24 cellular contexts compared by ENCODE assay signal in the genomic region with DNA sequence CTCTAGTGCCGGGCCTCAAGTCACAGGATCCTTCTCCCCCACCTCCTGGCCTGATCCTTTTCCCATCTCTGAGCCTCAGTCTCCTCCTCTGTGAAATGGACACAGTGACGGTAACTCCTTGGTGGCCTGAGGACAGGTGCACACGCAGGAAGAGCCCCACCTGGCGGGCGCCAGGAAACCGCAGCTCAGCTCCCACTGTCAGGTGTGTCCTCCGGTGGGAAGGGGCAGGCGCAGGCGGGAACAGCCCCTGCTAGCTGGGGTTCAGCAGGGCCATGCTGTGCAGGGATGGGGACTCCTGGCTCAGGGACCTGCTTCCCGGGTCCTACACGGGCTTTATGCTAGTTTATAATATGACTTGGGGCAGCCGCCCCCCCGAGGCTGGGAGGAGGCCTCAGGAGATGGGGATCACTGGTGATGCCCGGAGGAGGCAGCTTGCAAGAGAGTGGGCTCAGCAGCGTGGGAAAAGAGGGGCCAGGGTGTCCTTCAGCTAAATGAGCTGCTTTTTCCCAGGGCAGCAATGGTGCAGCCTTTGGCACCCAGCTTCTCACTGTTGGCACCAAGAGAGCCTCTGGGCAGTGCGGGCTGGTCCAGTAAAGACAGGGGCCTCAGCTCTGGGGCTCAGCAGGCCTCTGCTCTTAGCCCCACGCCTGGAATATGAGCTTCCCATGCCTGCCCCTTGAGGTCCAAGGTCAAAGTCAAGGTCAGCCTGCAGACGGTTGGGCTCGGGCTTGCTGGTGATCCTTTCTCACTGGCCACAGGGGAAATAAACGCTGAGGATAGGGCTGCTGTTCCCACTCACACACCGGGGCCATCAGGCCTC.
DNase-seq lines count a peak whose midpoint lies in the region; ATAC-seq, FAIRE-seq and TF ChIP-seq lines count a peak whose summit lies in the region.
"Had no signal": no experiment of that assay in that cellular context is flagged by ENCODE, and none has a peak within 500 bp of the region (broad histone marks: within the 10 kb centered on the region; RNA-seq: fewer than 3 reads in every experiment).

No MANE protein-coding gene starts in this region.

- H4K5ac ChIP-seq in IMR-90 (ENCODE audit: low read depth, low read length) (no peak overlapping the region), H1 (ENCODE audit: insufficient read length, low read depth, low read length) (no peak overlapping the region)

- no peaks in the 10 kb centered on the region for H3K36me3 Mint-ChIP-seq in activated CD8-positive, alpha-beta T cell treated with anti-CD3 and anti-CD28 coated beads, Interleukin-2, amount 10 ng/mL, durations not matched to agents 7 days and 5 days (ENCODE audit: low read depth)
- H3K36me3 Mint-ChIP-seq in activated CD8-positive, alpha-beta T cell treated with anti-CD3 and anti-CD28 coated beads for 36 hours (ENCODE audit: low read depth): no peaks in the 10 kb centered on the region

- no peak overlapping the region for H4K91ac ChIP-seq in IMR-90 (ENCODE audit: insufficient read depth, low read depth, low read length)
- peak overlapping the region; percentile 72 for H4K91ac ChIP-seq in H1 (replicated peaks; ENCODE audit: insufficient read length, low read length)
- no peak overlapping the region for H4K91ac ChIP-seq in trophoblast cell (ENCODE audit: low read depth, low read length)

- intact Hi-C loops in activated CD8-positive, alpha-beta T cell treated with anti-CD3 and anti-CD28 coated beads for 36 hours (cut with micrococcal nuclease): no loop called here
- intact Hi-C loops in IMR-90 (cut with micrococcal nuclease): no loop called here

- H3K23ac ChIP-seq in IMR-90 (ENCODE audit: low read depth, low read length) (no peak overlapping the region), H1 (ENCODE audit: insufficient read length) (no peak overlapping the region), trophoblast cell (ENCODE audit: low read length) (no peak overlapping the region)

- no peak overlapping the region for H2AK9ac ChIP-seq in IMR-90 (replicated peaks; ENCODE audit: low read depth, low read length, poor library complexity)

- TF ChIP-seq RAD21 in IMR-90 (IDR thresholded peaks at IDR 0.05; ENCODE audit: low read length) (no peak), H1 (IDR thresholded peaks at IDR 0.05 in 1 of 2, conservative IDR thresholded peaks at IDR 0.05 in 1 of 2; ENCODE audit: low read depth in 2 of 2, low read length in 2 of 2) (peak; percentile 13 to 43; a peak in 2 of 4 replicates)

- POLR2A ChIA-PET in activated CD8-positive, alpha-beta T cell treated with anti-CD3 and anti-CD28 coated beads, Interleukin-2, amount 10 ng/mL, durations not matched to agents 7 days and 5 days (lab: Charles Lee): no interaction called here
- POLR2A ChIA-PET in activated CD8-positive, alpha-beta T cell treated with anti-CD3 and anti-CD28 coated beads for 36 hours (lab: Charles Lee): no interaction called here
- POLR2A ChIA-PET in IMR-90 (lab: Charles Lee; ENCODE audit: unreplicated experiment): interaction anchor here (0.5 kb wide), 1 partner anchor 67 kb away, joined by 3 read pairs; no protein-coding TSS in a partner anchor
- POLR2A ChIA-PET in H1 (lab: Charles Lee; ENCODE audit: partially characterized antibody): interaction anchor here (0.6 to 2.2 kb wide), 4 partner anchors 10 to 19 kb away, joined by 3 to 7 read pairs (median 4); no protein-coding TSS in a partner anchor

- H4K8ac ChIP-seq in IMR-90 (ENCODE audit: low read depth in 2 of 2, low read length in 2 of 2) (no peak overlapping the region), H1 (ENCODE audit: extremely low read depth, insufficient read depth, low read length) (peak overlapping the region; percentile 46), trophoblast cell (ENCODE audit: low read depth, low read length) (no peak overlapping the region)

- no peak overlapping the region for H3K14ac ChIP-seq in IMR-90 (replicated peaks; ENCODE audit: low read depth, low read length)
- H3K14ac ChIP-seq in H1 (ENCODE audit: insufficient read length): no peak overlapping the region
- H3K14ac ChIP-seq in trophoblast cell (ENCODE audit: low read length): no peak overlapping the region

- H3K9me1 ChIP-seq in IMR-90 (ENCODE audit: insufficient read depth, low read length): 0 out of 2 replicates have a peak, but pooled peaks cover 4% of the 10 kb centered on the region

- no peak overlapping the region for H3K4me2 ChIP-seq in IMR-90 (ENCODE audit: low read depth, low read length)
- no peak overlapping the region for H3K4me2 ChIP-seq in H1 (ENCODE audit: insufficient read depth in 1 of 2, low read depth in 2 of 2, low read length in 2 of 2)
- H3K4me2 ChIP-seq in trophoblast cell (ENCODE audit: low read length): no peak overlapping the region

- TF ChIP-seq CTCF in activated CD8-positive, alpha-beta T cell treated with anti-CD3 and anti-CD28 coated beads for 36 hours (IDR thresholded peaks at IDR 0.05): no peak
- no peak for TF ChIP-seq CTCF in IMR-90 (conservative IDR thresholded peaks at IDR 0.05; ENCODE audit: low read depth, low read length)
- peak; percentile 11 to 29 (median 27) for TF ChIP-seq CTCF in H1 (IDR thresholded peaks at IDR 0.05; ENCODE audit: control extremely low read depth in 1 of 3, insufficient read depth in 1 of 3, low read depth in 1 of 3, low read length in 3 of 3)

- peaks cover 2% of the 10 kb centered on the region; the same call in 1 of the 2 replicates for H3K4me1 ChIP-seq in IMR-90 (ENCODE audit: control insufficient read depth, insufficient read depth, low read length)
- peaks cover 2 to 24% (median 11%) of the 10 kb centered on the region in 4 experiments for H3K4me1 ChIP-seq in H1 (replicated peaks in 1 of 4; ENCODE audit: control insufficient read depth in 3 of 4, insufficient read depth in 4 of 4, low read length in 3 of 4)
- peaks cover 0 to 1% of the 10 kb centered on the region in 2 experiments for H3K4me1 ChIP-seq in trophoblast cell (ENCODE audit: control insufficient read depth in 1 of 2, insufficient read depth in 2 of 2, low read length in 2 of 2)
- H3K4me1 ChIP-seq: SJSA1 had no signal

- FAIRE-seq in H1 (lab: Jason Lieb, UNC): no peak
- FAIRE-seq: bronchial epithelial cell, endothelial cell of umbilical vein had no signal

- ATAC-seq in activated CD8-positive, alpha-beta T cell treated with anti-CD3 and anti-CD28 coated beads, Interleukin-2, amount 10 ng/mL, durations not matched to agents 7 days and 5 days: no peak
- no peak for ATAC-seq in activated CD8-positive, alpha-beta T cell treated with anti-CD3 and anti-CD28 coated beads for 36 hours
- no peak for ATAC-seq in IMR-90 (ENCODE audit: low read depth)
- ATAC-seq in GM19463 (IDR thresholded peaks at IDR 0.05; ENCODE audit: unreplicated experiment): no peak
- ATAC-seq: activated T-helper 17 cell treated with anti-CD3 and anti-CD28 coated beads, Interleukin-2, amount 50 U/mL, for 72 hours; left colon; right lobe of liver; stimulated activated naive CD8-positive, alpha-beta T cell treated with anti-CD3 and anti-CD28 coated beads, Interleukin-15, amount 100 ng/mL, for 72 hours had no signal

- H3K9me3 ChIP-seq in IMR-90 (ENCODE audit: control insufficient read depth, insufficient read depth, low read length) (no peaks in the 10 kb centered on the region), H1 (ENCODE audit: insufficient read depth in 2 of 2, low read depth in 1 of 2, low read length in 1 of 2) (no peaks in the 10 kb centered on the region), trophoblast cell (ENCODE audit: insufficient read depth, low read depth, low read length) (no peaks in the 10 kb centered on the region)
- H3K9me3 ChIP-seq: adrenal gland, right lobe of liver, SJSA1, upper lobe of left lung had no signal

- H3K9ac ChIP-seq in IMR-90 (ENCODE audit: low read depth, low read length): no peak overlapping the region
- H3K9ac ChIP-seq in H1 (replicated peaks in 1 of 4; ENCODE audit: extremely low read depth in 1 of 4, low read depth in 3 of 4, low read length in 3 of 4): no peak overlapping the region
- H3K9ac ChIP-seq in trophoblast cell (ENCODE audit: low read length): no peak overlapping the region

- no peak for TF ChIP-seq EP300 in H1 (IDR thresholded peaks at IDR 0.05; ENCODE audit: borderline replicate concordance in 1 of 2, low read depth in 2 of 2, low read length in 2 of 2)

- H2BK20ac ChIP-seq in IMR-90 (ENCODE audit: low read depth, low read length): no peak overlapping the region
- 0 out of 2 replicates have a peak overlapping the region, but pooled peaks have one; percentile 4 for H2BK20ac ChIP-seq in H1 (ENCODE audit: low read length)

- no peaks in the 10 kb centered on the region for H3K9me3 Mint-ChIP-seq in activated CD8-positive, alpha-beta T cell treated with anti-CD3 and anti-CD28 coated beads, Interleukin-2, amount 10 ng/mL, durations not matched to agents 7 days and 5 days (ENCODE audit: insufficient read depth)
- H3K9me3 Mint-ChIP-seq in activated CD8-positive, alpha-beta T cell treated with anti-CD3 and anti-CD28 coated beads for 36 hours: no peaks in the 10 kb centered on the region
- H3K9me3 Mint-ChIP-seq: activated T-helper 17 cell treated with anti-CD3 and anti-CD28 coated beads, Interleukin-2, amount 50 U/mL, for 72 hours; CD4-positive, alpha-beta T cell; stimulated activated naive CD8-positive, alpha-beta T cell treated with anti-CD3 and anti-CD28 coated beads, Interleukin-15, amount 100 ng/mL, for 72 hours had no signal

- CTCF ChIA-PET in activated CD8-positive, alpha-beta T cell treated with anti-CD3 and anti-CD28 coated beads, Interleukin-2, amount 10 ng/mL, durations not matched to agents 7 days and 5 days (lab: Charles Lee): no interaction called here
- CTCF ChIA-PET in activated CD8-positive, alpha-beta T cell treated with anti-CD3 and anti-CD28 coated beads for 36 hours (lab: Charles Lee): no interaction called here
- CTCF ChIA-PET in IMR-90 (lab: Yijun Ruan, JAX): no interaction called here
- CTCF ChIA-PET in H1 (lab: Charles Lee; ENCODE audit: partially characterized antibody): interaction anchor here (0.6 to 2.2 kb wide), 15 partner anchors 10 to 141 kb away, joined by 3 to 7 read pairs (median 4); no protein-coding TSS in a partner anchor

- dilution Hi-C loops in IMR-90 (cut with HindIII; ENCODE audit: low sequenced_read_pairs, unreplicated experiment): no loop called here

- 92% methylated on average over 10 of the region's 21 CpGs; no CpG with 5 or more reads in 1 of the 2 experiments for WGBS in IMR-90 (ENCODE audit: extremely low coverage in 2 of 2, insufficient read length in 1 of 2), 2 experiments
- WGBS in H1 (ENCODE audit: extremely low coverage in 1 of 2, insufficient coverage in 1 of 2, insufficient read length in 1 of 2, insufficient replicate concordance in 2 of 2, low coverage in 1 of 2, low lambda C conversion rate in 2 of 2, missing lambda C conversion rate in 1 of 2), 2 experiments: 85% methylated on average over 20 of the region's 21 CpGs; no CpG with 5 or more reads in 1 of the 2 experiments
- WGBS in trophoblast cell (ENCODE audit: extremely low coverage, insufficient coverage, insufficient read length): no CpG with 5 or more reads among the region's 21 CpGs

- H3K4ac ChIP-seq in IMR-90 (ENCODE audit: low read depth, low read length) (no peak overlapping the region), H1 (replicated peaks; ENCODE audit: insufficient read length, low read depth, low read length) (no peak overlapping the region), trophoblast cell (ENCODE audit: low read depth, low read length) (no peak overlapping the region)

- no peak overlapping the region for H3K4me3 ChIP-seq in IMR-90 (ENCODE audit: insufficient read depth, low read depth, low read length)
- no peak overlapping the region for H3K4me3 ChIP-seq in H1 (ENCODE audit: extremely low read depth in 1 of 4, insufficient read depth in 2 of 4, low read depth in 3 of 4, low read length in 4 of 4)
- H3K4me3 ChIP-seq in trophoblast cell (ENCODE audit: low read depth, low read length): no peak overlapping the region
- H3K4me3 ChIP-seq: adrenal gland, right lobe of liver, SJSA1, upper lobe of left lung had no signal

- no peak overlapping the region for H2BK15ac ChIP-seq in IMR-90 (ENCODE audit: low read depth, low read length)
- no peak overlapping the region; the same call in 1 of the 2 replicates for H2BK15ac ChIP-seq in H1 (ENCODE audit: low read length)

- no peak overlapping the region for H4K12ac ChIP-seq in trophoblast cell (ENCODE audit: low read depth, low read length)

- TF ChIP-seq POLR2A in IMR-90 (IDR thresholded peaks at IDR 0.05; ENCODE audit: low read depth, low read length) (no peak), H1 (IDR thresholded peaks at IDR 0.05; ENCODE audit: control extremely low read depth in 1 of 2, low read depth in 2 of 2, low read length in 2 of 2) (no peak)

- H3K36me3 ChIP-seq in IMR-90 (ENCODE audit: control insufficient read depth, insufficient read depth, low read length) (no peaks in the 10 kb centered on the region), H1 (ENCODE audit: control insufficient read depth in 2 of 4, insufficient read depth in 4 of 4, low read length in 3 of 4) (no peaks in the 10 kb centered on the region), trophoblast cell (ENCODE audit: control insufficient read depth in 1 of 2, insufficient read depth in 2 of 2, low read length in 2 of 2) (no peaks in the 10 kb centered on the region)
- H3K36me3 ChIP-seq: adrenal gland, right lobe of liver, SJSA1, upper lobe of left lung had no signal

- H2BK120ac ChIP-seq in IMR-90 (ENCODE audit: low read depth, low read length) (no peak overlapping the region), H1 (replicated peaks; ENCODE audit: low read depth, low read length) (no peak overlapping the region), trophoblast cell (ENCODE audit: insufficient read depth, low read length, poor library complexity) (no peak overlapping the region)

- no peak overlapping the region for H2AK5ac ChIP-seq in IMR-90 (ENCODE audit: low read depth, low read length)
- no peak overlapping the region for H2AK5ac ChIP-seq in H1 (ENCODE audit: low read depth, low read length)
- no peak overlapping the region for H2AK5ac ChIP-seq in trophoblast cell (ENCODE audit: low read length)

- H3K27ac ChIP-seq in IMR-90 (ENCODE audit: insufficient read depth, low read length) (no peak overlapping the region), H1 (ENCODE audit: low read depth, low read length) (no peak overlapping the region), trophoblast cell (ENCODE audit: low read depth, low read length) (no peak overlapping the region)
- H3K27ac ChIP-seq: adrenal gland, right lobe of liver, SJSA1, upper lobe of left lung had no signal

- no peak overlapping the region for H2BK5ac ChIP-seq in IMR-90 (ENCODE audit: low read depth, low read length, poor library complexity, severe bottlenecking)
- no peak overlapping the region for H2BK5ac ChIP-seq in H1 (ENCODE audit: low read depth, low read length)
- no peak overlapping the region for H2BK5ac ChIP-seq in trophoblast cell (ENCODE audit: low read depth, low read length, poor library complexity)

- H3K23me2 ChIP-seq in H1 (ENCODE audit: low read depth, low read length): peaks cover 6% of the 10 kb centered on the region; the same call in 1 of the 2 replicates

- H2AFZ ChIP-seq in IMR-90 (replicated peaks; ENCODE audit: low read length, poor library complexity): peak overlapping the region; percentile 36
- H2AFZ ChIP-seq in H1 (ENCODE audit: low read length): no peak overlapping the region
- H2AFZ ChIP-seq in trophoblast cell (ENCODE audit: insufficient read depth, low read length, poor library complexity): no peak overlapping the region

- no peaks in the 10 kb centered on the region for H3K79me1 ChIP-seq in IMR-90 (ENCODE audit: low read depth in 1 of 2, low read length in 2 of 2)
- H3K79me1 ChIP-seq in H1 (ENCODE audit: low read depth, low read length): no peaks in the 10 kb centered on the region
- no peaks in the 10 kb centered on the region for H3K79me1 ChIP-seq in trophoblast cell (ENCODE audit: low read length)

- H4K20me1 ChIP-seq in IMR-90 (ENCODE audit: insufficient read depth, low read length) (no peaks in the 10 kb centered on the region), H1 (replicated peaks in 1 of 2; ENCODE audit: control insufficient read depth in 1 of 2, insufficient read depth in 2 of 2, low read length in 2 of 2) (no peaks in the 10 kb centered on the region)

- H3K79me2 ChIP-seq in H1 (ENCODE audit: control insufficient read depth in 1 of 2, insufficient read depth in 2 of 2, low read length in 2 of 2) (no peaks in the 10 kb centered on the region), trophoblast cell (ENCODE audit: control insufficient read depth, insufficient read depth, low read length, poor library complexity) (no peaks in the 10 kb centered on the region)

- H3K4me1 Mint-ChIP-seq in activated CD8-positive, alpha-beta T cell treated with anti-CD3 and anti-CD28 coated beads, Interleukin-2, amount 10 ng/mL, durations not matched to agents 7 days and 5 days (ENCODE audit: low read depth): no peaks in the 10 kb centered on the region
- H3K4me1 Mint-ChIP-seq in activated CD8-positive, alpha-beta T cell treated with anti-CD3 and anti-CD28 coated beads for 36 hours (ENCODE audit: low read depth): no peaks in the 10 kb centered on the region
- H3K4me1 Mint-ChIP-seq: activated T-helper 17 cell treated with anti-CD3 and anti-CD28 coated beads, Interleukin-2, amount 50 U/mL, for 72 hours; stimulated activated naive CD8-positive, alpha-beta T cell treated with anti-CD3 and anti-CD28 coated beads, Interleukin-15, amount 100 ng/mL, for 72 hours had no signal

- H3K56ac ChIP-seq in IMR-90 (ENCODE audit: extremely low read depth, insufficient read depth, low read length): no peak overlapping the region
- H3K56ac ChIP-seq in H1 (replicated peaks; ENCODE audit: insufficient read length, low read depth, low read length): no peak overlapping the region

- peak overlapping the region; percentile 55; the same call in 1 of the 2 replicates for H2BK12ac ChIP-seq in H1 (ENCODE audit: low read depth, low read length)
- no peak overlapping the region for H2BK12ac ChIP-seq in trophoblast cell (ENCODE audit: low read length)

- H3K27me3 ChIP-seq in IMR-90 (ENCODE audit: control insufficient read depth, insufficient read depth, low read length) (peaks cover 3% of the 10 kb centered on the region), H1 (replicated peaks in 1 of 4; ENCODE audit: control insufficient read depth in 3 of 4, extremely low read depth in 1 of 4, insufficient read depth in 3 of 4, low read length in 3 of 4) (peaks cover 0 to 5% (median under 1%) of the 10 kb centered on the region in 4 experiments; a peak in 2 of 7 replicates), trophoblast cell (ENCODE audit: insufficient read depth, low read length) (no peaks in the 10 kb centered on the region)
- H3K27me3 ChIP-seq: adrenal gland, right lobe of liver, SJSA1, upper lobe of left lung had no signal

- no peak overlapping the region for H3K27ac Mint-ChIP-seq in activated CD8-positive, alpha-beta T cell treated with anti-CD3 and anti-CD28 coated beads, Interleukin-2, amount 10 ng/mL, durations not matched to agents 7 days and 5 days
- H3K27ac Mint-ChIP-seq in activated CD8-positive, alpha-beta T cell treated with anti-CD3 and anti-CD28 coated beads for 36 hours: no peak overlapping the region
- H3K27ac Mint-ChIP-seq: activated T-helper 17 cell treated with anti-CD3 and anti-CD28 coated beads, Interleukin-2, amount 50 U/mL, for 72 hours; CD4-positive, alpha-beta T cell; stimulated activated naive CD8-positive, alpha-beta T cell treated with anti-CD3 and anti-CD28 coated beads, Interleukin-15, amount 100 ng/mL, for 72 hours had no signal

- DNase-seq in activated CD8-positive, alpha-beta T cell treated with anti-CD3 and anti-CD28 coated beads, Interleukin-2, amount 10 ng/mL, durations not matched to agents 7 days and 5 days: peak; percentile 13
- DNase-seq in activated CD8-positive, alpha-beta T cell treated with anti-CD3 and anti-CD28 coated beads for 36 hours: no peak
- DNase-seq in IMR-90: no peak
- no peak for DNase-seq in H1 (ENCODE audit: low read depth in 1 of 2, low spot score in 2 of 2)
- peak; percentile 35 to 63 for DNase-seq in trophoblast cell
- DNase-seq in activated naive CD4-positive, alpha-beta T cell (lab: John Stamatoyannopoulos, UW): no peak
- DNase-seq in NCI-H2227 (lab: John Stamatoyannopoulos, UW; ENCODE audit: unreplicated experiment): no peak
- DNase-seq: ACHN; CD4-positive, alpha-beta T cell; DMS79 treated with DMSO at 0.1 percent for 48 hours; HCEC 1CT; KG1; left colon; NCI-H1105; occipital lobe; stimulated activated naive CD8-positive, alpha-beta T cell treated with anti-CD3 and anti-CD28 coated beads, Interleukin-15, amount 100 ng/mL, for 72 hours; upper lobe of left lung had no signal

- no peak overlapping the region for H3K4me3 Mint-ChIP-seq in activated CD8-positive, alpha-beta T cell treated with anti-CD3 and anti-CD28 coated beads, Interleukin-2, amount 10 ng/mL, durations not matched to agents 7 days and 5 days
- no peak overlapping the region for H3K4me3 Mint-ChIP-seq in activated CD8-positive, alpha-beta T cell treated with anti-CD3 and anti-CD28 coated beads for 36 hours
- H3K4me3 Mint-ChIP-seq: activated T-helper 17 cell treated with anti-CD3 and anti-CD28 coated beads, Interleukin-2, amount 50 U/mL, for 72 hours; CD4-positive, alpha-beta T cell; stimulated activated naive CD8-positive, alpha-beta T cell treated with anti-CD3 and anti-CD28 coated beads, Interleukin-15, amount 100 ng/mL, for 72 hours had no signal

- H3K27me3 Mint-ChIP-seq in activated CD8-positive, alpha-beta T cell treated with anti-CD3 and anti-CD28 coated beads, Interleukin-2, amount 10 ng/mL, durations not matched to agents 7 days and 5 days (ENCODE audit: low read depth): no peaks in the 10 kb centered on the region
- no peaks in the 10 kb centered on the region for H3K27me3 Mint-ChIP-seq in activated CD8-positive, alpha-beta T cell treated with anti-CD3 and anti-CD28 coated beads for 36 hours
- H3K27me3 Mint-ChIP-seq: CD4-positive, alpha-beta T cell; stimulated activated naive CD8-positive, alpha-beta T cell treated with anti-CD3 and anti-CD28 coated beads, Interleukin-15, amount 100 ng/mL, for 72 hours had no signal

- no TSS peak for BruUV-seq in IMR-90 (replicated peaks; lab: Mats Ljungman, UMichigan)

- in situ Hi-C loops in IMR-90 (cut with MboI; ENCODE audit: low sequenced_read_pairs): no loop called here

- H3K18ac ChIP-seq in IMR-90 (ENCODE audit: low read depth, low read length) (no peak overlapping the region), H1 (ENCODE audit: extremely low read depth, low read length) (no peak overlapping the region), trophoblast cell (ENCODE audit: low read length) (no peak overlapping the region)

Comparison
In these comparisons a context has a peak if more than half of its experiments do, and no peak if none do; other contexts are left out.
1. DNase-seq: peak in activated CD8-positive, alpha-beta T cell treated with anti-CD3 and anti-CD28 coated beads, Interleukin-2, amount 10 ng/mL, durations not matched to agents 7 days and 5 days (single experiment) and trophoblast cell (2 of 2); none in activated CD8-positive, alpha-beta T cell treated with anti-CD3 and anti-CD28 coated beads for 36 hours (single experiment), IMR-90 (single experiment), H1 (0 of 2), activated naive CD4-positive, alpha-beta T cell (0 of 4) and NCI-H2227 (single experiment).
2. CTCF ChIP-seq: peak in H1 (3 of 3); none in activated CD8-positive, alpha-beta T cell treated with anti-CD3 and anti-CD28 coated beads for 36 hours (single experiment) and IMR-90 (single experiment).
3. POLR2A ChIA-PET loops: an anchor here in IMR-90 (0.5 kb wide) and H1 (0.6 to 2.2 kb wide); none called in activated CD8-positive, alpha-beta T cell treated with anti-CD3 and anti-CD28 coated beads, Interleukin-2, amount 10 ng/mL, durations not matched to agents 7 days and 5 days and activated CD8-positive, alpha-beta T cell treated with anti-CD3 and anti-CD28 coated beads for 36 hours.